8 cellular contexts compared by ENCODE assay signal in genomic region chr11:93921695-93922468, GRCh38.
DNase-seq lines count a peak whose midpoint lies in the region; ATAC-seq and TF ChIP-seq lines count a peak whose summit lies in the region.

No MANE protein-coding gene starts in this region.

- TF ChIP-seq CTCF in Caco-2 (IDR thresholded peaks at IDR 0.05; ENCODE audit: insufficient read depth in 1 of 2, low read depth in 1 of 2, low read length in 1 of 2, severe bottlenecking in 1 of 2, unreplicated experiment in 1 of 2), result peak; percentile 85 to 90
- TF ChIP-seq CTCF in uterus (IDR thresholded peaks at IDR 0.05), result peak in 1 of 4 experiments; percentile 13

- H3K27ac Mint-ChIP-seq in Caco-2 (ENCODE audit: unreplicated experiment), result no peak overlapping the region

- H3K9me3 ChIP-seq in Caco-2 (0 out of 2 replicates have a peak, but pooled peaks cover 7% of the 10 kb centered on the region), uterus (no peaks in the 10 kb centered on the region)

- H3K27me3 Mint-ChIP-seq in Caco-2 (ENCODE audit: insufficient read depth, unreplicated experiment), result peaks cover 4% of the 10 kb centered on the region

- DNase-seq in Caco-2, result peak; percentile 71 to 77
- DNase-seq in NCI-H524 treated with DMSO at 0.1 percent for 48 hours (lab: John Stamatoyannopoulos, UW), result peak; percentile 44
- DNase-seq in amniotic epithelial cell (ENCODE audit: low read depth), result peak; percentile 67
- DNase-seq in kidney tubule cell (ENCODE audit: low spot score), result peak; percentile 70
- no peak for DNase-seq in uterus

- H3K4me3 Mint-ChIP-seq in Caco-2 (ENCODE audit: unreplicated experiment), result no peak overlapping the region

- no TSS peak for BruUV-seq in Caco-2 (replicated peaks; lab: Mats Ljungman, UMichigan)

- peak; percentile 70 for ATAC-seq in GM18519 (IDR thresholded peaks at IDR 0.05; ENCODE audit: low FRiP score, unreplicated experiment)
- ATAC-seq in HG03378 (IDR thresholded peaks at IDR 0.05; ENCODE audit: unreplicated experiment), result peak; percentile 62
- no peak for ATAC-seq in GM19467 (IDR thresholded peaks at IDR 0.05; ENCODE audit: unreplicated experiment)

- no peaks in the 10 kb centered on the region for H3K36me3 ChIP-seq in Caco-2 (ENCODE audit: control insufficient read depth, insufficient read depth, low read length)
- no peaks in the 10 kb centered on the region for H3K36me3 ChIP-seq in uterus

- TF ChIP-seq POLR2A in uterus (IDR thresholded peaks at IDR 0.05), result no peak

- H3K4me3 ChIP-seq in Caco-2 (ENCODE audit: low read depth, low read length), result no peak overlapping the region
- no peak overlapping the region for H3K4me3 ChIP-seq in uterus

- CTCF ChIA-PET in Caco-2 (lab: Charles Lee), result interaction anchor here (0.6 to 1.5 kb wide), 6 partner anchors 26 to 496 kb away, joined by 3 to 13 read pairs (median 4); partner anchors contain the start of gene PANX1

- H3K27ac ChIP-seq in uterus, result no peak overlapping the region

- peaks cover 10% of the 10 kb centered on the region for H3K4me1 Mint-ChIP-seq in Caco-2 (ENCODE audit: low read depth, unreplicated experiment)

- POLR2A ChIA-PET in Caco-2 (lab: Charles Lee), result no interaction called here

- peaks cover 6% of the 10 kb centered on the region for H3K36me3 Mint-ChIP-seq in Caco-2 (ENCODE audit: insufficient read depth, unreplicated experiment)

- no peaks in the 10 kb centered on the region for H3K27me3 ChIP-seq in Caco-2 (replicated peaks; ENCODE audit: control insufficient read depth, insufficient read depth, low read length)
- no peaks in the 10 kb centered on the region for H3K27me3 ChIP-seq in uterus

- intact Hi-C loops in Caco-2 (cut with micrococcal nuclease; ENCODE audit: unreplicated experiment) (loop anchor here (1.0 to 5.0 kb wide), 7 partner anchors 110 to 582 kb away; no protein-coding TSS in a partner anchor), uterus (cut with DNase I; ENCODE audit: low total_unique reads) (no loop called here)

- H3K4me1 ChIP-seq in Caco-2 (no peaks in the 10 kb centered on the region), uterus (no peaks in the 10 kb centered on the region)

- H3K9me3 Mint-ChIP-seq in Caco-2 (ENCODE audit: unreplicated experiment), result peaks cover 30% of the 10 kb centered on the region

Comparison
In these comparisons a context has a peak if more than half of its experiments do, and no peak if none do; other contexts are left out.
1. DNase-seq: peak in Caco-2 (2 of 2), NCI-H524 treated with DMSO at 0.1 percent for 48 hours (single experiment), amniotic epithelial cell (single experiment) and kidney tubule cell (single experiment); none in uterus (0 of 2).